ENCODE assay signal across 8 cellular contexts in the genomic region with DNA sequence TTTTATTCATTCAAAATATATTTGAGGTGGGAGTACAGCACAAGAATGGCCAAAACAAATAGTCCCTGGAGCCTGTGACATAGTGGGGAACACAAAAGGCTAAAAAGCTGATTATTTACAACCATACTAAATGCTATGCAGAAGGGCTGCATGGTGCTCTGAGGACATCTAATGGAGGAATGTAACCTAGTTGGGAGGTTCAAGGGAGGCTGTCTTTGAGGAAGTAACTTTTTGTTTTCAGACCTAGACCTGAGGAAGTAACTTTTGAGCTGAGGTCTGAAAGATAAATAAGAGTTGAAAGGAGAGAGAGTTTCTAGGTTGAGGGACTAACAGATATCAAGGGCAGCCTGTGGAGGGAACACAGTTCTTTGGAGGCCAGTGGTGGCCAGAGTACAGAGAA. TPM values are rescaled to one million over a fixed set of nuclear protein-coding genes. Genes with fewer than 3 reads are reported as not detected.
DNase-seq lines count a peak whose midpoint lies in the region; ATAC-seq and TF ChIP-seq lines count a peak whose summit lies in the region.

No MANE protein-coding gene starts in this region.

- peak; percentile 15 to 88 (median 71) for DNase-seq in CD4-positive, CD25-positive, alpha-beta regulatory T cell
- DNase-seq in GM13976 (ENCODE audit: low spot score): peak; percentile 64
- peak; percentile 56 for DNase-seq in NCI-H2029 treated with DMSO at 0.1 percent for 48 hours (lab: John Stamatoyannopoulos, UW)
- DNase-seq in activated CD8-positive, alpha-beta T cell treated with anti-CD3 and anti-CD28 coated beads for 36 hours: peak; percentile 63
- DNase-seq in Right ventricle myocardium superior: no peak
- no peak for DNase-seq in sciatic nerve (ENCODE audit: low spot score)
- no peak for DNase-seq in NCI-H2171 (lab: John Stamatoyannopoulos, UW)

- no peak overlapping the region for H3K4me3 ChIP-seq in CD4-positive, CD25-positive, alpha-beta regulatory T cell (ENCODE audit: low read depth, low read length)

- peaks cover 4% of the 10 kb centered on the region for H3K36me3 Mint-ChIP-seq in CD4-positive, CD25-positive, alpha-beta regulatory T cell
- no peaks in the 10 kb centered on the region for H3K36me3 Mint-ChIP-seq in activated CD8-positive, alpha-beta T cell treated with anti-CD3 and anti-CD28 coated beads for 36 hours (ENCODE audit: low read depth)

- POLR2A ChIA-PET in activated CD8-positive, alpha-beta T cell treated with anti-CD3 and anti-CD28 coated beads for 36 hours (lab: Charles Lee): interaction anchor here (0.7 to 1.6 kb wide), 6 partner anchors 26 to 145 kb away, joined by 3 to 7 read pairs (median 3); no protein-coding TSS in a partner anchor

- no peak overlapping the region for H3K27ac Mint-ChIP-seq in CD4-positive, CD25-positive, alpha-beta regulatory T cell
- no peak overlapping the region for H3K27ac Mint-ChIP-seq in activated CD8-positive, alpha-beta T cell treated with anti-CD3 and anti-CD28 coated beads for 36 hours

- no peaks in the 10 kb centered on the region for H3K9me3 ChIP-seq in CD4-positive, CD25-positive, alpha-beta regulatory T cell (ENCODE audit: control insufficient read depth in 2 of 2, low read length in 2 of 2)

- H3K36me3 ChIP-seq in CD4-positive, CD25-positive, alpha-beta regulatory T cell (ENCODE audit: control insufficient read depth, insufficient read depth, low read length): peaks cover 11% of the 10 kb centered on the region

- intact Hi-C loops in activated CD8-positive, alpha-beta T cell treated with anti-CD3 and anti-CD28 coated beads for 36 hours (cut with micrococcal nuclease): loop anchor here (5.0 kb wide), 2 partner anchors 90 to 140 kb away; no protein-coding TSS in a partner anchor
- intact Hi-C loops in Right ventricle myocardium superior (cut with DNase I) (loop anchor here (10.0 kb wide), 1 partner anchor 217 kb away; the partner anchor contains the start of gene PXYLP1), sciatic nerve (cut with DNase I) (no loop called here)

- TF ChIP-seq CTCF in GM13976 (IDR thresholded peaks at IDR 0.05; ENCODE audit: borderline replicate concordance, control extremely low read depth, extremely low read depth, insufficient read depth, missing control alignments): peak; percentile 74
- TF ChIP-seq CTCF in activated CD8-positive, alpha-beta T cell treated with anti-CD3 and anti-CD28 coated beads for 36 hours (IDR thresholded peaks at IDR 0.05): peak; percentile 76

- in situ Hi-C loops in GM13976 (cut with MboI; ENCODE audit: low sequenced_read_pairs, unreplicated experiment): loop anchor here (5.0 to 25.0 kb wide), 2 partner anchors 145 to 435 kb away; partner anchors contain the start of gene ATP1B3

- peaks cover 19% of the 10 kb centered on the region for H3K4me1 ChIP-seq in CD4-positive, CD25-positive, alpha-beta regulatory T cell (ENCODE audit: control insufficient read depth, insufficient read depth, low read length, poor library complexity, severe bottlenecking)

- peaks cover 5 to 29% (median 14%) of the 10 kb centered on the region in 4 donors for H3K4me1 Mint-ChIP-seq in CD4-positive, CD25-positive, alpha-beta regulatory T cell
- peaks cover 15% of the 10 kb centered on the region for H3K4me1 Mint-ChIP-seq in activated CD8-positive, alpha-beta T cell treated with anti-CD3 and anti-CD28 coated beads for 36 hours (ENCODE audit: low read depth)

- CTCF ChIA-PET in activated CD8-positive, alpha-beta T cell treated with anti-CD3 and anti-CD28 coated beads for 36 hours (lab: Charles Lee): interaction anchor here (0.6 to 11.5 kb wide), 36 partner anchors 9 to 263 kb away, joined by 3 to 418 read pairs (median 4); partner anchors contain the start of genes PXYLP1 and ZBTB38

- peak; percentile 88 to 95 for ATAC-seq in CD4-positive, CD25-positive, alpha-beta regulatory T cell (ENCODE audit: low read depth in 2 of 2)
- ATAC-seq in HG02759 (IDR thresholded peaks at IDR 0.05; ENCODE audit: unreplicated experiment) (peak; percentile 81), Right ventricle myocardium superior (ENCODE audit: poor library complexity) (peak; percentile 77), sciatic nerve (peak; percentile 76)
- peak; percentile 75 for ATAC-seq in activated CD8-positive, alpha-beta T cell treated with anti-CD3 and anti-CD28 coated beads for 36 hours

- H3K27ac ChIP-seq in CD4-positive, CD25-positive, alpha-beta regulatory T cell (ENCODE audit: insufficient read depth, low read length, poor library complexity, severe bottlenecking): peak overlapping the region; percentile 63

- H3K27me3 ChIP-seq in CD4-positive, CD25-positive, alpha-beta regulatory T cell (ENCODE audit: control insufficient read depth, insufficient read depth, low read length): no peaks in the 10 kb centered on the region

- no peak overlapping the region for H3K4me3 Mint-ChIP-seq in CD4-positive, CD25-positive, alpha-beta regulatory T cell
- no peak overlapping the region for H3K4me3 Mint-ChIP-seq in activated CD8-positive, alpha-beta T cell treated with anti-CD3 and anti-CD28 coated beads for 36 hours

- peaks cover 4% of the 10 kb centered on the region for H3K27me3 Mint-ChIP-seq in CD4-positive, CD25-positive, alpha-beta regulatory T cell
- no peaks in the 10 kb centered on the region for H3K27me3 Mint-ChIP-seq in activated CD8-positive, alpha-beta T cell treated with anti-CD3 and anti-CD28 coated beads for 36 hours

- H3K9me3 Mint-ChIP-seq in CD4-positive, CD25-positive, alpha-beta regulatory T cell: no peaks in the 10 kb centered on the region
- H3K9me3 Mint-ChIP-seq in activated CD8-positive, alpha-beta T cell treated with anti-CD3 and anti-CD28 coated beads for 36 hours: no peaks in the 10 kb centered on the region

RNA-seq across cellular contexts. Expression of gene RASA2, which starts 34.8 kb away (rescaled TPM):
- total RNA-seq in CD4-positive, CD25-positive, alpha-beta regulatory T cell: 93.5 TPM
- polyA plus RNA-seq in CD4-positive, CD25-positive, alpha-beta regulatory T cell: 10 to 100 TPM; 46.5 to 72.5 (median 56.6) TPM
- total RNA-seq in activated CD8-positive, alpha-beta T cell treated with anti-CD3 and anti-CD28 coated beads for 36 hours: 10 to 100 TPM; 35.4 to 41.5 TPM
- total RNA-seq in Right ventricle myocardium superior (3.5 TPM), sciatic nerve (49.3 TPM)

Comparison
In these comparisons a context has a peak if more than half of its experiments do, and no peak if none do; other contexts are left out.
1. DNase-seq: peak in CD4-positive, CD25-positive, alpha-beta regulatory T cell (3 of 3), GM13976 (single experiment), NCI-H2029 treated with DMSO at 0.1 percent for 48 hours (single experiment) and activated CD8-positive, alpha-beta T cell treated with anti-CD3 and anti-CD28 coated beads for 36 hours (single experiment); none in Right ventricle myocardium superior (single experiment), sciatic nerve (single experiment) and NCI-H2171 (single experiment).
2. Peak in every context shown above with its lines, with median percentiles within 50 percentile points of each other: ATAC-seq.